Comparison of ENCODE assay signal across 1 cellular context in the genomic region with DNA sequence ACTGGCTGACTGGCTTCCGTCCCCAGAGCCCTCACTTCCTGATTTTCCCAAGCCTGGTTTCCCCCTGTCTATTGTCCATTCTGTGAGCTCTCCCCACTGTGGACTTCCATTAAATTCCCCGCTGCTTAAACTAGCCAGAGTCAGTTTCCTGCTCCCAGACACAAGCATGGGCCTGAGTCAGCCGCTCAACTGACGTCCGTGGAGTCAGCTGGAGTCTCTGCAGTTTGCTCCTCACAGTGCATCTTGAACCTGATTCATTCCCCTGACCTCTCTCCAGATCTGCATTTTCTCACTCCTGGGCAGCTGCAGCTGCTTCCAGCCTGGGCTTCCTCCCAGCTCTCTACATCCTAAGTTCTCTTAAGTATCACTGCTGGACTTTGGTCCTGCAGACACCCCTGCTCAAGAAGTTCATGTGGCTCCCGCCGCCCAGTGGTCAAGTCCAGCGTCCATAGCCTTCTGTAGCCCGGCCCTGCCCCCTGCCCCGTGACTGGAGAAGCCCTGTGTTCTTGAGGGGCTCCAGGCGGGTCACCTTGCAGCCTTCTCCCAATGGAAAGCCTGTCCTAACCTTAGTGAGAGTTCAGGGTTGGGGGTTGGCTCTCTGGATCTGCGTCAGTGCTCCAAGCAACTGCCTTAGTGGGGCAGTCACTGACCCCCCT.
TF ChIP-seq lines count a peak whose summit lies in the region.

No MANE protein-coding gene starts in this region.

TF ChIP-seq in GM23338, 12 proteins besides CTCF, POLR2A, EP300 and RAD21 (continued from another document):
- TF ChIP-seq, protein P1, sequence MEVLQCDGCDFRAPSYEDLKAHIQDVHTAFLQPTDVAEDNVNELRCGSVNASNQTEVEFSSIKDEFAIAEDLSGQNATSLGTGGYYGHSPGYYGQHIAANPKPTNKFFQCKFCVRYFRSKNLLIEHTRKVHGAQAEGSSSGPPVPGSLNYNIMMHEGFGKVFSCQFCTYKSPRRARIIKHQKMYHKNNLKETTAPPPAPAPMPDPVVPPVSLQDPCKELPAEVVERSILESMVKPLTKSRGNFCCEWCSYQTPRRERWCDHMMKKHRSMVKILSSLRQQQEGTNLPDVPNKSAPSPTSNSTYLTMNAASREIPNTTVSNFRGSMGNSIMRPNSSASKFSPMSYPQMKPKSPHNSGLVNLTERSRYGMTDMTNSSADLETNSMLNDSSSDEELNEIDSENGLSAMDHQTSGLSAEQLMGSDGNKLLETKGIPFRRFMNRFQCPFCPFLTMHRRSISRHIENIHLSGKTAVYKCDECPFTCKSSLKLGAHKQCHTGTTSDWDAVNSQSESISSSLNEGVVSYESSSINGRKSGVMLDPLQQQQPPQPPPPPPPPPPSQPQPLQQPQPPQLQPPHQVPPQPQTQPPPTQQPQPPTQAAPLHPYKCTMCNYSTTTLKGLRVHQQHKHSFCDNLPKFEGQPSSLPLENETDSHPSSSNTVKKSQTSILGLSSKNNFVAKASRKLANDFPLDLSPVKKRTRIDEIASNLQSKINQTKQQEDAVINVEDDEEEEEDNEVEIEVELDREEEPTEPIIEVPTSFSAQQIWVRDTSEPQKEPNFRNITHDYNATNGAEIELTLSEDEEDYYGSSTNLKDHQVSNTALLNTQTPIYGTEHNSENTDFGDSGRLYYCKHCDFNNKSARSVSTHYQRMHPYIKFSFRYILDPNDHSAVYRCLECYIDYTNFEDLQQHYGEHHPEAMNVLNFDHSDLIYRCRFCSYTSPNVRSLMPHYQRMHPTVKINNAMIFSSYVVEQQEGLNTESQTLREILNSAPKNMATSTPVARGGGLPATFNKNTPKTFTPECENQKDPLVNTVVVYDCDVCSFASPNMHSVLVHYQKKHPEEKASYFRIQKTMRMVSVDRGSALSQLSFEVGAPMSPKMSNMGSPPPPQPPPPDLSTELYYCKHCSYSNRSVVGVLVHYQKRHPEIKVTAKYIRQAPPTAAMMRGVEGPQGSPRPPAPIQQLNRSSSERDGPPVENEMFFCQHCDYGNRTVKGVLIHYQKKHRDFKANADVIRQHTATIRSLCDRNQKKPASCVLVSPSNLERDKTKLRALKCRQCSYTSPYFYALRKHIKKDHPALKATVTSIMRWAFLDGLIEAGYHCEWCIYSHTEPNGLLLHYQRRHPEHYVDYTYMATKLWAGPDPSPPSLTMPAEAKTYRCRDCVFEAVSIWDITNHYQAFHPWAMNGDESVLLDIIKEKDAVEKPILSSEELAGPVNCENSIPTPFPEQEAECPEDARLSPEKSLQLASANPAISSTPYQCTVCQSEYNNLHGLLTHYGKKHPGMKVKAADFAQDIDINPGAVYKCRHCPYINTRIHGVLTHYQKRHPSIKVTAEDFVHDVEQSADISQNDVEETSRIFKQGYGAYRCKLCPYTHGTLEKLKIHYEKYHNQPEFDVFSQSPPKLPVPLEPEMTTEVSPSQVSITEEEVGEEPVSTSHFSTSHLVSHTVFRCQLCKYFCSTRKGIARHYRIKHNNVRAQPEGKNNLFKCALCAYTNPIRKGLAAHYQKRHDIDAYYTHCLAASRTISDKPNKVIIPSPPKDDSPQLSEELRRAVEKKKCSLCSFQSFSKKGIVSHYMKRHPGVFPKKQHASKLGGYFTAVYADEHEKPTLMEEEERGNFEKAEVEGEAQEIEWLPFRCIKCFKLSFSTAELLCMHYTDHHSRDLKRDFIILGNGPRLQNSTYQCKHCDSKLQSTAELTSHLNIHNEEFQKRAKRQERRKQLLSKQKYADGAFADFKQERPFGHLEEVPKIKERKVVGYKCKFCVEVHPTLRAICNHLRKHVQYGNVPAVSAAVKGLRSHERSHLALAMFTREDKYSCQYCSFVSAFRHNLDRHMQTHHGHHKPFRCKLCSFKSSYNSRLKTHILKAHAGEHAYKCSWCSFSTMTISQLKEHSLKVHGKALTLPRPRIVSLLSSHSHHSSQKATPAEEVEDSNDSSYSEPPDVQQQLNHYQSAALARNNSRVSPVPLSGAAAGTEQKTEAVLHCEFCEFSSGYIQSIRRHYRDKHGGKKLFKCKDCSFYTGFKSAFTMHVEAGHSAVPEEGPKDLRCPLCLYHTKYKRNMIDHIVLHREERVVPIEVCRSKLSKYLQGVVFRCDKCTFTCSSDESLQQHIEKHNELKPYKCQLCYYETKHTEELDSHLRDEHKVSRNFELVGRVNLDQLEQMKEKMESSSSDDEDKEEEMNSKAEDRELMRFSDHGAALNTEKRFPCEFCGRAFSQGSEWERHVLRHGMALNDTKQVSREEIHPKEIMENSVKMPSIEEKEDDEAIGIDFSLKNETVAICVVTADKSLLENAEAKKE (CRISPR knock-in tag; IDR thresholded peaks at IDR 0.05), result no peak
